10 cellular contexts compared by ENCODE assay signal in the genomic region with DNA sequence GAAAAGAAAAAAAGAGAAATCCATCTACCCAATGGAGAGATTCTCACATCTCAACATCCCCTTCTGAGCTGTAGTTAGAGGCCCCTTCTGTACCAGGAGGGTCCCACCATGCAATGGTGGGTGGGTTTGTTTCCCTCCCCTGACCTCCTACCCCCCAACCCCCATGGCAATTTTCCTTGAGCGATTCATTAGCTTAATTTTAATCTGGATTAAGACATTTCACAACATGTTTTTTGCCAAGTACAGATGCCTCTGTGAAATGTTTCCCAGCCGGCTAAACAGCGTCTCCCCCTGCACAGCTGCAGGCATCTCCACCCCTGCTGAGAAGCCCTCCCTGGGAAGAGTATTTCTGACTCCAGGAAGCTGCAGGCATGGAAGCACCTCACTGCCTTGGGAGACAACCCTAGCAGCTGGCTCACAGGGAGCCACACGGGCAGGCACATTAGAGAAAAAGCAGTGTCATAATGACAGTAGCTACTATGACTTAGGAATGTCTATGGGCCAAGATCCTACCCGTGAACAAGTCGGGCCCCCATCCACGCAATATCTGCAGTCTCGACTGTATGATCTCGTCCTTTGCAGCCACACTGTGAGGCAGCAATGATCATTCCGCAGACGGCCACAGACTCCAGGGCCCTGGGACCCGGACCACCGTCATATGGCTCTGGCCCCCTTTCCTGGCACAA.
A peak's percentile ranks its signal among the peaks of the same experiment; 100 is the strongest.
DNase-seq lines count a peak whose midpoint lies in the region; ATAC-seq, FAIRE-seq and TF ChIP-seq lines count a peak whose summit lies in the region.
"Had no signal": no experiment of that assay in that cellular context is flagged by ENCODE, and none has a peak within 500 bp of the region (broad histone marks: within the 10 kb centered on the region; RNA-seq: fewer than 3 reads in every experiment).

No MANE protein-coding gene starts in this region.

- POLR2A ChIA-PET in BJ (lab: Charles Lee) = interaction anchor here (0.6 kb wide), 1 partner anchor 39 kb away, joined by 8 read pairs; no protein-coding TSS in a partner anchor

- DNase-seq in BJ (ENCODE audit: low read depth) (peak; percentile 41), NCI-H82 (lab: John Stamatoyannopoulos, UW) (peak; percentile 72), fibroblast of villous mesenchyme (ENCODE audit: low read depth) (peak; percentile 77), osteoblast (ENCODE audit: insufficient read length, low spot score, missing footprints) (peak; percentile 58), NCI-H1092 treated with DMSO at 0.1 percent for 48 hours (lab: John Stamatoyannopoulos, UW) (no peak), SW 1271 (lab: John Stamatoyannopoulos, UW) (no peak), urothelium cell line (ENCODE audit: low spot score) (no peak)
- DNase-seq: Calu3 had no signal

- TF ChIP-seq CTCF in BJ (IDR thresholded peaks at IDR 0.05; ENCODE audit: insufficient read depth, low read depth, low read length) (0 out of 2 replicates have a peak, but pooled peaks have one; percentile 10), fibroblast of villous mesenchyme (IDR thresholded peaks at IDR 0.05; ENCODE audit: insufficient read depth, low read depth, low read length) (peak; percentile 23), osteoblast (IDR thresholded peaks at IDR 0.05; ENCODE audit: extremely low read depth, low read depth, low read length) (no peak)

- CTCF ChIA-PET in BJ (lab: Yijun Ruan, JAX) = interaction anchor here (1.1 to 2.7 kb wide), 3 partner anchors 16 to 255 kb away, joined by 3 to 12 read pairs (median 5); no protein-coding TSS in a partner anchor

- no peak for FAIRE-seq in urothelium cell line (lab: Jason Lieb, UNC)
- FAIRE-seq: TTC549 had no signal

- no peak for ATAC-seq in GM18868 (IDR thresholded peaks at IDR 0.05; ENCODE audit: unreplicated experiment)

- peak overlapping the region; percentile 42 for H3K4me2 ChIP-seq in osteoblast (ENCODE audit: insufficient read depth, low read length)

- H3K4me1 ChIP-seq in osteoblast (ENCODE audit: insufficient read depth, low read length) = peaks cover 12% of the 10 kb centered on the region

- H2AFZ ChIP-seq in osteoblast (ENCODE audit: low read length) = no peak overlapping the region

- no peaks in the 10 kb centered on the region for H3K79me2 ChIP-seq in osteoblast (ENCODE audit: insufficient read depth, low read length)

- H3K36me3 ChIP-seq in BJ (ENCODE audit: control insufficient read depth, insufficient read depth, low read length) (no peaks in the 10 kb centered on the region; the same call in 1 of the 2 replicates), osteoblast (ENCODE audit: insufficient read depth, low read length) (no peaks in the 10 kb centered on the region)

- H3K9me3 ChIP-seq in osteoblast (ENCODE audit: low read depth, low read length) = no peaks in the 10 kb centered on the region

- no peaks in the 10 kb centered on the region for H4K20me1 ChIP-seq in osteoblast (ENCODE audit: insufficient read depth, low read length)

- H3K4me3 ChIP-seq in BJ (ENCODE audit: low read depth, low read length) (no peak overlapping the region), fibroblast of villous mesenchyme (ENCODE audit: low read depth, low read length) (peak overlapping the region; percentile 12), osteoblast (ENCODE audit: insufficient read depth, low read length) (no peak overlapping the region)

- peak overlapping the region; percentile 54 for H3K27ac ChIP-seq in osteoblast (ENCODE audit: low read depth, low read length)

- H3K27me3 ChIP-seq in BJ (ENCODE audit: control insufficient read depth, insufficient read depth, low read length) (no peaks in the 10 kb centered on the region), osteoblast (ENCODE audit: insufficient read depth, low read length) (no peaks in the 10 kb centered on the region)

Comparison
In these comparisons a context has a peak if more than half of its experiments do, and no peak if none do; other contexts are left out.
1. DNase-seq: peak in BJ (single experiment), NCI-H82 (single experiment), fibroblast of villous mesenchyme (single experiment) and osteoblast (single experiment); none in NCI-H1092 treated with DMSO at 0.1 percent for 48 hours (single experiment), SW 1271 (0 of 2) and urothelium cell line (single experiment).